Comparison of ENCODE assay signal across 8 cellular contexts in genomic region chr17:12789075-12789975, GRCh38. TPM values are rescaled to one million over a fixed set of nuclear protein-coding genes. Genes with fewer than 3 reads are reported as not detected.
A peak's percentile ranks its signal among the peaks of the same experiment; 100 is the strongest.
DNase-seq lines count a peak whose midpoint lies in the region; ATAC-seq and TF ChIP-seq lines count a peak whose summit lies in the region.

ARHGAP44 (plus strand) TSS chr17:12789498; CDS start chr17:12789839, 341 bp downstream.

- intact Hi-C loops in HCT116 (cut with micrococcal nuclease), result no loop called here
- intact Hi-C loops in uterus (cut with DNase I; ENCODE audit: low total_unique reads), result no loop called here

- H3K79me2 ChIP-seq in HCT116 (ENCODE audit: insufficient read depth, low read length), result peaks cover 4% of the 10 kb centered on the region; the same call in 1 of the 2 replicates

- TF ChIP-seq RAD21 in HCT116 (IDR thresholded peaks at IDR 0.05; ENCODE audit: low read depth), result no peak

- TF ChIP-seq POLR2A in HCT116 (IDR thresholded peaks at IDR 0.05; ENCODE audit: borderline replicate concordance, extremely low read depth, insufficient read depth, insufficient read length), result peak; percentile 52
- TF ChIP-seq POLR2A in uterus (IDR thresholded peaks at IDR 0.05), result peak in 1 of 2 donors; percentile 63

- H4K20me1 ChIP-seq in HCT116 (ENCODE audit: insufficient read depth), result no peaks in the 10 kb centered on the region

- peak within 1 kb of the TSS; percentile 90 for H3K4me2 ChIP-seq in HCT116 (ENCODE audit: low read length)

- no TSS peak for BruUV-seq in HCT116 (replicated peaks; lab: Mats Ljungman, UMichigan)

- H3K36me3 Mint-ChIP-seq in natural killer cell treated with Interleukin-12 subunit alpha and Interleukin-12 subunit beta and Interleukin-15 and Interleukin-18, amount 100 ng/mL, for 72 hours, result no peaks in the 10 kb centered on the region

- peaks cover 17 to 36% of the 10 kb centered on the region in 2 donors for H3K27me3 Mint-ChIP-seq in natural killer cell treated with Interleukin-12 subunit alpha and Interleukin-12 subunit beta and Interleukin-15 and Interleukin-18, amount 100 ng/mL, for 72 hours

- H3K9me3 ChIP-seq in HCT116 (ENCODE audit: control insufficient read depth in 1 of 2, insufficient read depth in 1 of 2, low read depth in 1 of 2, low read length in 2 of 2) (no peaks in the 10 kb centered on the region), uterus (no peaks in the 10 kb centered on the region)

- peaks cover 2 to 15% of the 10 kb centered on the region in 2 experiments; a peak in 1 of 4 replicates for H3K4me1 ChIP-seq in HCT116 (ENCODE audit: control insufficient read depth in 1 of 2, insufficient read depth in 2 of 2, low read length in 2 of 2)
- H3K4me1 ChIP-seq in uterus, result no peaks in the 10 kb centered on the region

- peaks cover 5% of the 10 kb centered on the region in 2 donors for H3K4me1 Mint-ChIP-seq in natural killer cell treated with Interleukin-12 subunit alpha and Interleukin-12 subunit beta and Interleukin-15 and Interleukin-18, amount 100 ng/mL, for 72 hours (ENCODE audit: low read depth in 2 of 2)

- no peak for TF ChIP-seq CTCF in HCT116 (IDR thresholded peaks at IDR 0.05 in 2 of 3, conservative IDR thresholded peaks at IDR 0.05 in 1 of 3; ENCODE audit: borderline replicate concordance in 1 of 3, insufficient read depth in 1 of 3, low read depth in 2 of 3, low read length in 2 of 3)
- TF ChIP-seq CTCF in LNCaP clone FGC (IDR thresholded peaks at IDR 0.05; ENCODE audit: control insufficient read depth, extremely low read depth, insufficient read depth), result no peak; the same call in 1 of the 2 replicates
- no peak for TF ChIP-seq CTCF in fibroblast of villous mesenchyme (IDR thresholded peaks at IDR 0.05; ENCODE audit: insufficient read depth, low read depth, low read length)
- TF ChIP-seq CTCF in uterus (IDR thresholded peaks at IDR 0.05), result peak in 1 of 4 experiments; percentile 14

- H3K27ac ChIP-seq in HCT116 (ENCODE audit: low read depth, low read length), result peak within 1 kb of the TSS; percentile 25; the same call in 1 of the 2 replicates
- peak within 1 kb of the TSS; percentile 55 to 67 for H3K27ac ChIP-seq in uterus

- RAD21 ChIA-PET in HCT116 (lab: Charles Lee; ENCODE audit: low non-redundant PET in 1 of 2, low total read pairs in 2 of 2, uncharacterized antibody in 2 of 2, unreplicated experiment in 2 of 2), result no interaction called here

- peak within 1 kb of the TSS; percentile 59 for H3K4me3 Mint-ChIP-seq in natural killer cell treated with Interleukin-12 subunit alpha and Interleukin-12 subunit beta and Interleukin-15 and Interleukin-18, amount 100 ng/mL, for 72 hours

- peak within 1 kb of the TSS; percentile 44 for H3K9ac ChIP-seq in HCT116 (ENCODE audit: low read length)

- H3K4me3 ChIP-seq in HCT116 (replicated peaks in 1 of 2; ENCODE audit: low read depth in 1 of 2, low read length in 2 of 2), result peak within 1 kb of the TSS; percentile 62 to 66
- peak within 1 kb of the TSS; percentile 77 for H3K4me3 ChIP-seq in LNCaP clone FGC (ENCODE audit: low read depth, low read length)
- peak within 1 kb of the TSS; percentile 62 for H3K4me3 ChIP-seq in fibroblast of villous mesenchyme (ENCODE audit: low read depth, low read length)
- H3K4me3 ChIP-seq in uterus, result peak within 1 kb of the TSS; percentile 52 to 59

- H3K36me3 ChIP-seq in HCT116 (ENCODE audit: control insufficient read depth in 1 of 2, insufficient read depth in 2 of 2, low read length in 2 of 2), result no peaks in the 10 kb centered on the region
- H3K36me3 ChIP-seq in uterus, result no peaks in the 10 kb centered on the region

- H3K27ac Mint-ChIP-seq in natural killer cell treated with Interleukin-12 subunit alpha and Interleukin-12 subunit beta and Interleukin-15 and Interleukin-18, amount 100 ng/mL, for 72 hours, result no peak within 1 kb of the TSS

- no peaks in the 10 kb centered on the region for H3K9me2 ChIP-seq in HCT116 (ENCODE audit: insufficient read depth)

- CTCF ChIA-PET in HCT116 (lab: Charles Lee), result no interaction called here

- H3K9me3 Mint-ChIP-seq in natural killer cell treated with Interleukin-12 subunit alpha and Interleukin-12 subunit beta and Interleukin-15 and Interleukin-18, amount 100 ng/mL, for 72 hours, result peaks cover 3% of the 10 kb centered on the region

- ATAC-seq in HCT116, result peak; percentile 96
- ATAC-seq in natural killer cell treated with Interleukin-12 subunit alpha and Interleukin-12 subunit beta and Interleukin-15 and Interleukin-18, amount 100 ng/mL, for 72 hours, result peak; percentile 60 to 61

- POLR2A ChIA-PET in HCT116 (lab: Charles Lee), result interaction anchor here (0.6 kb wide), 1 partner anchor 310 kb away, joined by 3 read pairs; no protein-coding TSS in a partner anchor

- peak within 1 kb of the TSS; percentile 39 for H2AFZ ChIP-seq in HCT116 (ENCODE audit: low read depth, low read length, poor library complexity, severe bottlenecking)

- peak; percentile 5 for DNase-seq in activated T-cell treated with anti-CD3 and anti-CD28 coated beads for 24 hours (ENCODE audit: low read depth)
- DNase-seq in activated T-cell treated with anti-CD3 and anti-CD28 coated beads for 4 hours, result no peak
- peak; percentile 46 for DNase-seq in HCT116 (ENCODE audit: low read depth, low spot score)
- DNase-seq in LNCaP clone FGC (ENCODE audit: low read depth), result peak; percentile 14
- peak; percentile 67 for DNase-seq in activated CD8-positive, alpha-beta memory T cell treated with anti-CD3 and anti-CD28 coated beads, Interleukin-2, amount 50 U/mL, for 48 hours
- peak; percentile 59 for DNase-seq in fibroblast of villous mesenchyme (ENCODE audit: low read depth)
- DNase-seq in natural killer cell treated with Interleukin-12 subunit alpha and Interleukin-12 subunit beta and Interleukin-15 and Interleukin-18, amount 100 ng/mL, for 72 hours (ENCODE audit: low spot score), result no peak
- DNase-seq in uterus, result peak; percentile 54 to 75

- H3K27me3 ChIP-seq in HCT116 (ENCODE audit: insufficient read depth, low read length) (peaks cover 12% of the 10 kb centered on the region), uterus (peaks cover 0 to 5% of the 10 kb centered on the region in 2 donors)

TF ChIP-seq in HCT116, 20 proteins besides CTCF, POLR2A, EP300 and RAD21:
- TF ChIP-seq JUND (IDR thresholded peaks at IDR 0.05) (no peak), ZBTB33 (IDR thresholded peaks at IDR 0.05; ENCODE audit: extremely low read depth, insufficient replicate concordance, low read length) (no peak), EGR1 (IDR thresholded peaks at IDR 0.05; ENCODE audit: low read depth) (0 out of 2 replicates have a peak, but pooled peaks have one; percentile 40), CEBPB (IDR thresholded peaks at IDR 0.05; ENCODE audit: low read depth) (no peak), YY1 (IDR thresholded peaks at IDR 0.05; ENCODE audit: extremely low read depth, insufficient replicate concordance, low read depth, low read length) (no peak), ELF1 (IDR thresholded peaks at IDR 0.05; ENCODE audit: borderline replicate concordance, low read depth) (no peak), SRF (IDR thresholded peaks at IDR 0.05; ENCODE audit: low read depth) (no peak), SIN3A (IDR thresholded peaks at IDR 0.05; ENCODE audit: low read depth) (no peak), ZFX (IDR thresholded peaks at IDR 0.05) (peak; percentile 67), EZH2phosphoT487 (IDR thresholded peaks at IDR 0.05; ENCODE audit: borderline replicate concordance) (no peak), POLR2AphosphoS5 (IDR thresholded peaks at IDR 0.05; ENCODE audit: low read depth, low read length) (peak; percentile 60; the same call in 1 of the 2 replicates)

RNA-seq across cellular contexts. Expression of gene ARHGAP44, which starts in this region (rescaled TPM):
- total RNA-seq in HCT116 (2021; ENCODE audit: unreplicated experiment), result 7.3 TPM
- polyA plus RNA-seq in HCT116 (2012), result 3.3 and 3.9 TPM in 2 replicates
- 0.64 and 1.3 TPM in 2 replicates for total RNA-seq in fibroblast of villous mesenchyme
- total RNA-seq in natural killer cell treated with Interleukin-12 subunit alpha and Interleukin-12 subunit beta and Interleukin-15 and Interleukin-18, amount 100 ng/mL, for 72 hours, result under 1 TPM in 1 of 2 donors, not detected in 1; 0.21 TPM
- total RNA-seq in uterus, result 10 to 100 TPM in 2 of 4 donors, 1 to 10 TPM in 2; 2.6 to 19.1 (median 13.2) TPM

Comparison
In these comparisons a context has a peak if more than half of its experiments do, and no peak if none do; other contexts are left out.
1. DNase-seq: peak in activated T-cell treated with anti-CD3 and anti-CD28 coated beads for 24 hours (single experiment), HCT116 (single experiment), LNCaP clone FGC (single experiment), activated CD8-positive, alpha-beta memory T cell treated with anti-CD3 and anti-CD28 coated beads, Interleukin-2, amount 50 U/mL, for 48 hours (single experiment), fibroblast of villous mesenchyme (single experiment) and uterus (2 of 2); none in activated T-cell treated with anti-CD3 and anti-CD28 coated beads for 4 hours (single experiment) and natural killer cell treated with Interleukin-12 subunit alpha and Interleukin-12 subunit beta and Interleukin-15 and Interleukin-18, amount 100 ng/mL, for 72 hours (single experiment).
2. Peak in ATAC-seq in natural killer cell treated with Interleukin-12 subunit alpha and Interleukin-12 subunit beta and Interleukin-15 and Interleukin-18, amount 100 ng/mL, for 72 hours; RNA of the gene not detected or under 1 TPM.
3. Peak in every context shown above with its lines, with median percentiles within 50 percentile points of each other: H3K4me3 ChIP-seq.